ENCODE assay signal across 8 cellular contexts in the genomic region with DNA sequence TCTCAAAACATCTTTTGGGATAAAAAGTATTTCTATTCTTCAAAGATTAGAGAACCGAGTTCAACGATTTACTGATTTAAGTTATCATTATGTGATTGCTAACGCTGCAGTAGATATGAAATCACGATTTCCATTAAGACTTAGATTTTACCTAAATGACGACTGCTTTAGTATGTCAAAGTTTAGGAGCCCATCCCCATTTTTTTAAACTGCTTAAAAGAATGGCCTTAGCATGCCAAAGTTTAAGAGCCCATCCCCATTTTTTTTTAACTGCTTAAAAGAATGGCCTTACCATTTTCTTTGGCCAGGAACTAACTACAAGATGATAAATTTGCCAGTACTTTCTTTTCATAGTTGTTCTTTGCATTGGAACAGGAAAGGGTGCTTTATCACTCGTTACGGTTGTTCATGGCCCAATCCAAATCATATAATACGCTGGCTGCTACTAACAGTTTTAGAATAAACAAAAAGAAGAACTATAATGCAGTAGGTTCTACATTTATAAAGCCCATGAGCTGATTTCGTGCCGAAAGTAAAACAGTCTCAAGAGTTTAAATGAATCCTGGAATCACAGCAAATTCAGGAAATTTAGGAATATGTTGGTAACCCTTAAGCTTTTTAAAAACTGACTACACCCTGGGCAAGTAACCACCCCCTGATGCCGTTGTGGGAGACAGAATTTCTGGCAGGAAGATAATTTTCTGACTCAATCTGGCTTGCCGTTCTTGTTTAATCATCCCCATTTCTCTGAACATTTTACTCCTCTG. TPM values are rescaled to one million over a fixed set of nuclear protein-coding genes. Genes with fewer than 3 reads are reported as not detected.
DNase-seq lines count a peak whose midpoint lies in the region; ATAC-seq and TF ChIP-seq lines count a peak whose summit lies in the region.

No MANE protein-coding gene starts in this region.

- H3K4me1 Mint-ChIP-seq in activated naive CD4-positive, alpha-beta T cell treated with anti-CD3 and anti-CD28 coated beads for 36 hours (ENCODE audit: low read depth): peaks cover 13% of the 10 kb centered on the region
- peaks cover 15% of the 10 kb centered on the region for H3K4me1 Mint-ChIP-seq in osteocyte (ENCODE audit: unreplicated experiment)

- peaks cover 8% of the 10 kb centered on the region for H3K36me3 Mint-ChIP-seq in activated naive CD4-positive, alpha-beta T cell treated with anti-CD3 and anti-CD28 coated beads for 36 hours (ENCODE audit: low read depth)
- H3K36me3 Mint-ChIP-seq in osteocyte (ENCODE audit: unreplicated experiment): peaks cover 13% of the 10 kb centered on the region

- no peaks in the 10 kb centered on the region for H3K27me3 Mint-ChIP-seq in activated naive CD4-positive, alpha-beta T cell treated with anti-CD3 and anti-CD28 coated beads for 36 hours (ENCODE audit: low read depth)
- H3K27me3 Mint-ChIP-seq in osteocyte (ENCODE audit: unreplicated experiment): no peaks in the 10 kb centered on the region

- no peak for TF ChIP-seq CTCF in osteocyte (IDR thresholded peaks at IDR 0.05)

- peak overlapping the region; percentile 99 for H3K27ac Mint-ChIP-seq in activated naive CD4-positive, alpha-beta T cell treated with anti-CD3 and anti-CD28 coated beads for 36 hours
- H3K27ac Mint-ChIP-seq in osteocyte (ENCODE audit: unreplicated experiment): peak overlapping the region; percentile 99

- intact Hi-C loops in activated naive CD4-positive, alpha-beta T cell treated with anti-CD3 and anti-CD28 coated beads for 36 hours (cut with micrococcal nuclease): loop anchor here (1.0 to 10.0 kb wide), 3 partner anchors 377 to 1720 kb away; partner anchors contain the start of gene COMMD2

- peak overlapping the region; percentile 77 for H3K4me3 Mint-ChIP-seq in activated naive CD4-positive, alpha-beta T cell treated with anti-CD3 and anti-CD28 coated beads for 36 hours
- H3K4me3 Mint-ChIP-seq in osteocyte (ENCODE audit: unreplicated experiment): peak overlapping the region; percentile 86

- CTCF ChIA-PET in activated naive CD4-positive, alpha-beta T cell treated with anti-CD3 and anti-CD28 coated beads for 36 hours (lab: Charles Lee): interaction anchor here (0.6 to 1.1 kb wide), 2 partner anchors 11 to 23 kb away, joined by 3 read pairs; no protein-coding TSS in a partner anchor

- in situ Hi-C loops in SK-MEL-5 (cut with HindIII; ENCODE audit: low pct_unique_long_range_greater_than_20kb, low sequenced_read_pairs): no loop called here

- H3K9me3 Mint-ChIP-seq in activated naive CD4-positive, alpha-beta T cell treated with anti-CD3 and anti-CD28 coated beads for 36 hours: no peaks in the 10 kb centered on the region
- H3K9me3 Mint-ChIP-seq in osteocyte (ENCODE audit: unreplicated experiment): no peaks in the 10 kb centered on the region

- DNase-seq in activated naive CD4-positive, alpha-beta T cell treated with anti-CD3 and anti-CD28 coated beads for 36 hours: no peak
- DNase-seq in activated naive CD4-positive, alpha-beta T cell treated with anti-CD3 and anti-CD28 coated beads, Interleukin-2, amount 50 U/mL, for 16 hours: no peak
- DNase-seq in SK-MEL-5 (ENCODE audit: low read depth, low spot score) (peak; percentile 42), epithelial cell of prostate (ENCODE audit: low read depth, low spot score) (no peak), osteocyte (ENCODE audit: extremely low spot score, unreplicated experiment) (no peak), DMS53 (lab: John Stamatoyannopoulos, UW) (no peak)

- H3K27ac ChIP-seq in epithelial cell of prostate: peak overlapping the region; percentile 99

- ATAC-seq in HG03159 (IDR thresholded peaks at IDR 0.05; ENCODE audit: unreplicated experiment) (no peak), HG03039 (IDR thresholded peaks at IDR 0.05; ENCODE audit: unreplicated experiment) (no peak)

RNA-seq across cellular contexts. Expression of gene TSC22D2, which starts 0.9 kb away (rescaled TPM):
- total RNA-seq in activated naive CD4-positive, alpha-beta T cell treated with anti-CD3 and anti-CD28 coated beads for 36 hours: 10 to 100 TPM; 13.0 to 13.7 TPM
- total RNA-seq in SK-MEL-5 (2014; rRNA removed; shearing (Covaris generic)): 6.3 and 9.0 TPM in 2 replicates
- polyA plus RNA-seq in SK-MEL-5 (2015; cell fraction: cytosol; rRNA removed): 18.3 and 21.8 TPM in 2 replicates
- 22.8 and 24.5 TPM in 2 replicates for polyA plus RNA-seq in SK-MEL-5 (2015; cell fraction: nucleus; rRNA removed)
- 51.3 and 51.5 TPM in 2 replicates for total RNA-seq in osteocyte
